9 cellular contexts compared by ENCODE assay signal in genomic region chr10:126904493-126904806, GRCh38. TPM values are rescaled to one million over a fixed set of nuclear protein-coding genes. Genes with fewer than 3 reads are reported as not detected.
A peak's percentile ranks its signal among the peaks of the same experiment; 100 is the strongest.
DNase-seq lines count a peak whose midpoint lies in the region; ATAC-seq and TF ChIP-seq lines count a peak whose summit lies in the region.
"Had no signal": no experiment of that assay in that cellular context is flagged by ENCODE, and none has a peak within 500 bp of the region (broad histone marks: within the 10 kb centered on the region; RNA-seq: fewer than 3 reads in every experiment).

No MANE protein-coding gene starts in this region.

- H3K9me3 Mint-ChIP-seq in activated naive CD8-positive, alpha-beta T cell treated with anti-CD3 and anti-CD28 coated beads, Interleukin-2, amount 50 U/mL, for 24 hours, result peaks cover 3% of the 10 kb centered on the region
- peaks cover 2% of the 10 kb centered on the region for H3K9me3 Mint-ChIP-seq in activated naive CD8-positive, alpha-beta T cell treated with anti-CD3 and anti-CD28 coated beads for 36 hours
- H3K9me3 Mint-ChIP-seq in CD8-positive, alpha-beta memory T cell, result peaks cover 5 to 15% (median 13%) of the 10 kb centered on the region in 5 donors
- peaks cover 5 to 16% of the 10 kb centered on the region in 2 donors for H3K9me3 Mint-ChIP-seq in effector memory CD8-positive, alpha-beta T cell

- H3K36me3 Mint-ChIP-seq in activated naive CD8-positive, alpha-beta T cell treated with anti-CD3 and anti-CD28 coated beads, Interleukin-2, amount 50 U/mL, for 24 hours (ENCODE audit: low read depth), result peaks cover 3% of the 10 kb centered on the region
- peaks cover 1% of the 10 kb centered on the region for H3K36me3 Mint-ChIP-seq in activated naive CD8-positive, alpha-beta T cell treated with anti-CD3 and anti-CD28 coated beads for 36 hours
- H3K36me3 Mint-ChIP-seq in CD8-positive, alpha-beta memory T cell, result no peaks in the 10 kb centered on the region
- H3K36me3 Mint-ChIP-seq in effector memory CD8-positive, alpha-beta T cell (ENCODE audit: insufficient read depth), result peaks cover 2% of the 10 kb centered on the region

- POLR2A ChIA-PET in CD8-positive, alpha-beta memory T cell (lab: Charles Lee), result no interaction called here

- no peak for TF ChIP-seq POLR2A in upper lobe of left lung (IDR thresholded peaks at IDR 0.05)

- H3K4me3 ChIP-seq in endocrine pancreas (ENCODE audit: control insufficient read depth, insufficient read depth, low read length) (peak overlapping the region; percentile 20), muscle layer of colon (ENCODE audit: low read depth in 1 of 2, low read length in 2 of 2) (peak overlapping the region; percentile 70 to 72), upper lobe of left lung (peak overlapping the region in 3 of 4 donors; percentile 80 to 89 (median 84))
- no peak overlapping the region for H3K4me3 ChIP-seq in CD8-positive, alpha-beta memory T cell (ENCODE audit: low read length)

- CTCF ChIA-PET in CD8-positive, alpha-beta memory T cell (lab: Charles Lee), result no interaction called here

- ATAC-seq in activated naive CD8-positive, alpha-beta T cell treated with anti-CD3 and anti-CD28 coated beads, Interleukin-2, amount 50 U/mL, for 24 hours, result peak; percentile 20
- ATAC-seq in upper lobe of left lung (ENCODE audit: low FRiP score in 2 of 2) (no peak), HG03175 (IDR thresholded peaks at IDR 0.05; ENCODE audit: unreplicated experiment) (no peak)
- ATAC-seq in effector memory CD8-positive, alpha-beta T cell (replicated peaks), result no peak

- H3K36me3 ChIP-seq in endocrine pancreas (ENCODE audit: control insufficient read depth, insufficient read depth, low read length) (no peaks in the 10 kb centered on the region), muscle layer of colon (ENCODE audit: insufficient read depth, low read length) (no peaks in the 10 kb centered on the region), upper lobe of left lung (no peaks in the 10 kb centered on the region)
- no peaks in the 10 kb centered on the region for H3K36me3 ChIP-seq in CD8-positive, alpha-beta memory T cell (ENCODE audit: insufficient read depth, low read length)

- H3K27me3 Mint-ChIP-seq in activated naive CD8-positive, alpha-beta T cell treated with anti-CD3 and anti-CD28 coated beads, Interleukin-2, amount 50 U/mL, for 24 hours, result peaks cover 30% of the 10 kb centered on the region
- peaks cover 39% of the 10 kb centered on the region for H3K27me3 Mint-ChIP-seq in activated naive CD8-positive, alpha-beta T cell treated with anti-CD3 and anti-CD28 coated beads for 36 hours
- H3K27me3 Mint-ChIP-seq in CD8-positive, alpha-beta memory T cell, result peaks cover 19 to 21% of the 10 kb centered on the region in 2 donors
- peaks cover 16 to 35% of the 10 kb centered on the region in 2 donors for H3K27me3 Mint-ChIP-seq in effector memory CD8-positive, alpha-beta T cell

- H3K9ac ChIP-seq in endocrine pancreas (ENCODE audit: control insufficient read depth, insufficient read depth, low read length) (peak overlapping the region; percentile 47), muscle layer of colon (ENCODE audit: low read length) (no peak overlapping the region)

- TF ChIP-seq EP300 in upper lobe of left lung (IDR thresholded peaks at IDR 0.05), result no peak

- WGBS in upper lobe of left lung, 2 donors, result 23 to 32% methylated on average over 10 of the region's 10 CpGs

- H3K27ac Mint-ChIP-seq in activated naive CD8-positive, alpha-beta T cell treated with anti-CD3 and anti-CD28 coated beads, Interleukin-2, amount 50 U/mL, for 24 hours, result no peak overlapping the region
- no peak overlapping the region for H3K27ac Mint-ChIP-seq in activated naive CD8-positive, alpha-beta T cell treated with anti-CD3 and anti-CD28 coated beads for 36 hours
- no peak overlapping the region for H3K27ac Mint-ChIP-seq in CD8-positive, alpha-beta memory T cell
- no peak overlapping the region for H3K27ac Mint-ChIP-seq in effector memory CD8-positive, alpha-beta T cell
- H3K27ac Mint-ChIP-seq: activated T-cell treated with anti-CD3 and anti-CD28 coated beads, Interleukin-2, amount 50 U/mL, for 72 hours had no signal

- TF ChIP-seq CTCF in upper lobe of left lung (IDR thresholded peaks at IDR 0.05), result no peak

- no peaks in the 10 kb centered on the region for H3K4me1 ChIP-seq in endocrine pancreas (ENCODE audit: control insufficient read depth, insufficient read depth, low read length)
- peaks cover 18% of the 10 kb centered on the region for H3K4me1 ChIP-seq in muscle layer of colon (ENCODE audit: insufficient read depth, low read length)
- H3K4me1 ChIP-seq in upper lobe of left lung, result peaks cover 8 to 33% (median 12%) of the 10 kb centered on the region in 4 donors
- H3K4me1 ChIP-seq in CD8-positive, alpha-beta memory T cell (ENCODE audit: insufficient read depth, low read length), result no peaks in the 10 kb centered on the region

- no peak for DNase-seq in activated naive CD8-positive, alpha-beta T cell treated with anti-CD3 and anti-CD28 coated beads, Interleukin-2, amount 50 U/mL, for 24 hours
- no peak for DNase-seq in activated naive CD8-positive, alpha-beta T cell treated with anti-CD3 and anti-CD28 coated beads for 36 hours
- no peak for DNase-seq in upper lobe of left lung
- no peak for DNase-seq in CD8-positive, alpha-beta memory T cell
- DNase-seq in effector memory CD8-positive, alpha-beta T cell, result no peak
- DNase-seq: activated T-cell treated with anti-CD3 and anti-CD28 coated beads, Interleukin-2, amount 50 U/mL, for 72 hours had no signal

- H3K4me1 Mint-ChIP-seq in activated naive CD8-positive, alpha-beta T cell treated with anti-CD3 and anti-CD28 coated beads, Interleukin-2, amount 50 U/mL, for 24 hours, result no peaks in the 10 kb centered on the region
- no peaks in the 10 kb centered on the region for H3K4me1 Mint-ChIP-seq in activated naive CD8-positive, alpha-beta T cell treated with anti-CD3 and anti-CD28 coated beads for 36 hours
- H3K4me1 Mint-ChIP-seq in CD8-positive, alpha-beta memory T cell, result no peaks in the 10 kb centered on the region
- peaks cover 0 to 5% of the 10 kb centered on the region in 2 donors for H3K4me1 Mint-ChIP-seq in effector memory CD8-positive, alpha-beta T cell (ENCODE audit: low read depth in 2 of 2)

- H3K27me3 ChIP-seq in endocrine pancreas (ENCODE audit: control insufficient read depth, insufficient read depth, low read length) (no peaks in the 10 kb centered on the region), muscle layer of colon (ENCODE audit: control insufficient read depth in 1 of 2, insufficient read depth in 2 of 2, low read length in 2 of 2) (no peaks in the 10 kb centered on the region), upper lobe of left lung (no peaks in the 10 kb centered on the region)
- no peaks in the 10 kb centered on the region for H3K27me3 ChIP-seq in CD8-positive, alpha-beta memory T cell (ENCODE audit: insufficient read depth, low read length, poor library complexity, severe bottlenecking)

- H3K27ac ChIP-seq in muscle layer of colon (ENCODE audit: low read depth, low read length), result no peak overlapping the region
- H3K27ac ChIP-seq in upper lobe of left lung, result peak overlapping the region in 2 of 4 donors; percentile 84 to 86
- H3K27ac ChIP-seq in CD8-positive, alpha-beta memory T cell (ENCODE audit: low read depth, low read length), result no peak overlapping the region

- no peaks in the 10 kb centered on the region for H3K9me3 ChIP-seq in endocrine pancreas (ENCODE audit: control insufficient read depth, low read length)
- no peaks in the 10 kb centered on the region for H3K9me3 ChIP-seq in muscle layer of colon (ENCODE audit: low read length)
- H3K9me3 ChIP-seq in upper lobe of left lung, result no peaks in the 10 kb centered on the region
- no peaks in the 10 kb centered on the region for H3K9me3 ChIP-seq in CD8-positive, alpha-beta memory T cell (ENCODE audit: low read length)

- no peak overlapping the region for H3K4me3 Mint-ChIP-seq in activated naive CD8-positive, alpha-beta T cell treated with anti-CD3 and anti-CD28 coated beads, Interleukin-2, amount 50 U/mL, for 24 hours
- H3K4me3 Mint-ChIP-seq in activated naive CD8-positive, alpha-beta T cell treated with anti-CD3 and anti-CD28 coated beads for 36 hours, result no peak overlapping the region
- no peak overlapping the region for H3K4me3 Mint-ChIP-seq in CD8-positive, alpha-beta memory T cell
- H3K4me3 Mint-ChIP-seq in effector memory CD8-positive, alpha-beta T cell, result peak overlapping the region in 1 of 2 donors; percentile 43

RNA-seq across cellular contexts. Expression of gene DOCK1, which starts 0.8 kb away (rescaled TPM):
- under 1 TPM; 0.76 to 0.95 TPM for total RNA-seq in activated naive CD8-positive, alpha-beta T cell treated with anti-CD3 and anti-CD28 coated beads for 36 hours
- 10 to 100 TPM; 37.5 to 63.9 (median 45.8) TPM for total RNA-seq in upper lobe of left lung
- total RNA-seq in CD8-positive, alpha-beta memory T cell, result under 1 TPM; 0.16 to 0.18 TPM
- polyA plus RNA-seq in CD8-positive, alpha-beta memory T cell, result not detected

Comparison
In these comparisons a context has a peak if more than half of its experiments do, and no peak if none do; other contexts are left out.
1. RNA of gene DOCK1, which starts 0.8 kb away (total RNA-seq): 37.5 to 63.9 TPM in upper lobe of left lung; 0.76 to 0.95 TPM in activated naive CD8-positive, alpha-beta T cell treated with anti-CD3 and anti-CD28 coated beads for 36 hours and 0.16 to 0.18 TPM in CD8-positive, alpha-beta memory T cell; every median in the first group is over 10 times any median in the second.